Comparison of ENCODE assay signal across 14 cellular contexts in the genomic region with DNA sequence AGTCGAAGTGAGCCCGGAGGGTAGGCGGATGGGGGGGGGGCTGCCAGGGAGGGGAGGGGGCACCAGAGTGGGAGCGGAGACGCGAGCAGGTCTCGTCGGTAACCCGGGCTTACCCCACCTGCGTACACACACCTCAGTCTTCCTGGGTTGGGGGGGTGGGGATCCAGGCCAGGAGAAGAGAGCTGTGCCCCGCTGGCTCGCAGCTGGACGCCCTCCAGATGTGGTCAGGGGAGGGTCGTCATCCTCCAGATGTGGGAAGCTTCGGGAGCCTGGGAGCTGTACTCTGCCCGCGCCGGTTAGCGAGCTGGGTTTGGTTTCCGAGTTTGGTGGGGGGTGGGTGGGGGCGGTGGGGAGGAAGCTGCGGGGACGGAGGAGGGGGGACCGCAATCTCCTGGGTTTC. TPM values are rescaled to one million over a fixed set of nuclear protein-coding genes. Genes with fewer than 3 reads are reported as not detected.
DNase-seq lines count a peak whose midpoint lies in the region; ATAC-seq and TF ChIP-seq lines count a peak whose summit lies in the region.
"Had no signal": no experiment of that assay in that cellular context is flagged by ENCODE, and none has a peak within 500 bp of the region (broad histone marks: within the 10 kb centered on the region; RNA-seq: fewer than 3 reads in every experiment).

No MANE protein-coding gene starts in this region.

- peaks cover 35 to 50% of the 10 kb centered on the region in 2 donors for H3K27me3 Mint-ChIP-seq in CD4-positive, alpha-beta memory T cell
- H3K27me3 Mint-ChIP-seq in endodermal cell (ENCODE audit: insufficient read depth) (peaks cover 94% of the 10 kb centered on the region), nephron progenitor cell (ENCODE audit: low read depth, poor library complexity) (peaks cover 92% of the 10 kb centered on the region)
- H3K27me3 Mint-ChIP-seq in activated CD8-positive, alpha-beta T cell treated with anti-CD3 and anti-CD28 coated beads for 36 hours: peaks cover 64% of the 10 kb centered on the region

- 0% methylated on average over 2 of the region's 24 CpGs; no CpG with 5 or more reads in 1 of the 2 experiments for WGBS in endodermal cell (ENCODE audit: insufficient coverage in 1 of 2, insufficient read length in 1 of 2), 2 experiments

- no peaks in the 10 kb centered on the region for H3K36me3 ChIP-seq in CD4-positive, alpha-beta memory T cell (ENCODE audit: insufficient read depth, low read length)
- H3K36me3 ChIP-seq in HUES6 (ENCODE audit: control insufficient read depth, insufficient read depth, low read length) (no peaks in the 10 kb centered on the region), endodermal cell (ENCODE audit: control insufficient read depth, insufficient read depth, low read length) (no peaks in the 10 kb centered on the region)

- CTCF ChIA-PET in CD4-positive, alpha-beta memory T cell (lab: Charles Lee; ENCODE audit: partially characterized antibody): interaction anchor here (1.0 kb wide), 1 partner anchor 20 kb away, joined by 3 read pairs; no protein-coding TSS in a partner anchor
- CTCF ChIA-PET in activated CD8-positive, alpha-beta T cell treated with anti-CD3 and anti-CD28 coated beads for 36 hours (lab: Charles Lee): interaction anchor here (1.2 to 2.6 kb wide), 5 partner anchors 11 to 69 kb away, joined by 4 to 11 read pairs (median 5); no protein-coding TSS in a partner anchor

- peak in 2 of 5 donors; percentile 15 to 20 for DNase-seq in CD4-positive, alpha-beta memory T cell
- DNase-seq in endodermal cell (no peak), nephron progenitor cell (no peak)
- DNase-seq in activated CD8-positive, alpha-beta memory T cell treated with anti-CD3 and anti-CD28 coated beads, Interleukin-2, amount 50 U/mL, for 48 hours: no peak
- DNase-seq in activated CD8-positive, alpha-beta T cell treated with anti-CD3 and anti-CD28 coated beads for 36 hours: no peak
- no peak for DNase-seq in stimulated activated CD8-positive, alpha-beta memory T cell treated with anti-CD3 and anti-CD28 coated beads, Interleukin-4, amount 100 ng/mL, for 48 hours
- DNase-seq: NCI-H510A treated with DMSO at 0.1 percent for 48 hours, testis had no signal

- POLR2A ChIA-PET in CD4-positive, alpha-beta memory T cell (lab: Charles Lee; ENCODE audit: partially characterized antibody): interaction anchor here (1.3 to 2.6 kb wide), 2 partner anchors 12 to 164 kb away, joined by 4 to 11 read pairs; partner anchors contain the start of gene LRRC59
- POLR2A ChIA-PET in activated CD8-positive, alpha-beta T cell treated with anti-CD3 and anti-CD28 coated beads for 36 hours (lab: Charles Lee): interaction anchor here (0.5 kb wide), 1 partner anchor 41 kb away, joined by 3 read pairs; no protein-coding TSS in a partner anchor

- H3K9me3 ChIP-seq in CD4-positive, alpha-beta memory T cell (ENCODE audit: control insufficient read depth in 1 of 2, low read length in 2 of 2): no peaks in the 10 kb centered on the region
- H3K9me3 ChIP-seq in HUES6 (ENCODE audit: control insufficient read depth, insufficient read depth, low read depth, low read length) (no peaks in the 10 kb centered on the region), endodermal cell (ENCODE audit: control insufficient read depth, low read length) (no peaks in the 10 kb centered on the region)
- H3K9me3 ChIP-seq: testis had no signal

- peaks cover 44% of the 10 kb centered on the region for H3K4me1 ChIP-seq in CD4-positive, alpha-beta memory T cell (ENCODE audit: insufficient read depth, low read length)
- H3K4me1 ChIP-seq in HUES6 (ENCODE audit: control insufficient read depth, insufficient read depth, low read length) (peaks cover 43% of the 10 kb centered on the region), endodermal cell (ENCODE audit: control insufficient read depth, insufficient read depth, low read length) (peaks cover 4% of the 10 kb centered on the region)

- peaks cover 14 to 57% (median 28%) of the 10 kb centered on the region in 4 donors for H3K4me1 Mint-ChIP-seq in CD4-positive, alpha-beta memory T cell
- H3K4me1 Mint-ChIP-seq in endodermal cell: peaks cover 15% of the 10 kb centered on the region
- H3K4me1 Mint-ChIP-seq in nephron progenitor cell: peaks cover 74% of the 10 kb centered on the region
- peaks cover 19% of the 10 kb centered on the region for H3K4me1 Mint-ChIP-seq in activated CD8-positive, alpha-beta T cell treated with anti-CD3 and anti-CD28 coated beads for 36 hours (ENCODE audit: low read depth)

- TF ChIP-seq CTCF in endodermal cell (conservative IDR thresholded peaks at IDR 0.05): no peak
- TF ChIP-seq CTCF in nephron progenitor cell (IDR thresholded peaks at IDR 0.05): no peak
- no peak for TF ChIP-seq CTCF in activated CD8-positive, alpha-beta T cell treated with anti-CD3 and anti-CD28 coated beads for 36 hours (IDR thresholded peaks at IDR 0.05)

- intact Hi-C loops in CD4-positive, alpha-beta memory T cell (cut with micrococcal nuclease): loop anchor here (2.0 kb wide), 1 partner anchor 15 kb away; the partner anchor contains the start of gene SPATA20
- intact Hi-C loops in activated CD8-positive, alpha-beta T cell treated with anti-CD3 and anti-CD28 coated beads for 36 hours (cut with micrococcal nuclease): no loop called here

- no peak for ATAC-seq in activated CD8-positive, alpha-beta T cell treated with anti-CD3 and anti-CD28 coated beads for 36 hours
- no peak for ATAC-seq in GM19455 (IDR thresholded peaks at IDR 0.05; ENCODE audit: unreplicated experiment)

- peaks cover 33% of the 10 kb centered on the region for H3K27me3 ChIP-seq in CD4-positive, alpha-beta memory T cell (ENCODE audit: insufficient read depth, low read length)
- H3K27me3 ChIP-seq in HUES6 (ENCODE audit: control insufficient read depth, insufficient read depth, low read length): peaks cover 89% of the 10 kb centered on the region
- peaks cover 96% of the 10 kb centered on the region for H3K27me3 ChIP-seq in endodermal cell (ENCODE audit: control insufficient read depth, insufficient read depth, low read length, poor library complexity, severe bottlenecking)
- H3K27me3 ChIP-seq: testis had no signal

- H3K4me3 Mint-ChIP-seq in CD4-positive, alpha-beta memory T cell: peak overlapping the region in 6 of 8 donors; percentile 25 to 85 (median 71)
- peak overlapping the region; percentile 35 for H3K4me3 Mint-ChIP-seq in endodermal cell
- H3K4me3 Mint-ChIP-seq in nephron progenitor cell: peak overlapping the region; percentile 71
- no peak overlapping the region for H3K4me3 Mint-ChIP-seq in activated CD8-positive, alpha-beta T cell treated with anti-CD3 and anti-CD28 coated beads for 36 hours

- H3K27ac Mint-ChIP-seq in CD4-positive, alpha-beta memory T cell: peak overlapping the region in 1 of 7 donors; percentile 70
- no peak overlapping the region for H3K27ac Mint-ChIP-seq in endodermal cell
- H3K27ac Mint-ChIP-seq in nephron progenitor cell: no peak overlapping the region
- H3K27ac Mint-ChIP-seq in activated CD8-positive, alpha-beta T cell treated with anti-CD3 and anti-CD28 coated beads for 36 hours: no peak overlapping the region
- H3K27ac Mint-ChIP-seq: memory B cell had no signal

- H3K27ac ChIP-seq in CD4-positive, alpha-beta memory T cell (ENCODE audit: low read depth, low read length): no peak overlapping the region
- H3K27ac ChIP-seq in HUES6 (ENCODE audit: low read depth, low read length) (no peak overlapping the region), endodermal cell (ENCODE audit: low read depth, low read length) (no peak overlapping the region)
- H3K27ac ChIP-seq: C4-2B, HL-60, testis had no signal

- no peak overlapping the region for H3K4me3 ChIP-seq in CD4-positive, alpha-beta memory T cell (ENCODE audit: low read length in 2 of 2)
- H3K4me3 ChIP-seq in HUES6 (ENCODE audit: low read depth, low read length): peak overlapping the region; percentile 55
- H3K4me3 ChIP-seq in endodermal cell (ENCODE audit: low read length): no peak overlapping the region

- no peak overlapping the region for H3K9ac ChIP-seq in HUES6 (ENCODE audit: low read length)
- H3K9ac ChIP-seq in endodermal cell (ENCODE audit: extremely low read depth, low read length, poor library complexity, severe bottlenecking): no peak overlapping the region

- H3K9me3 Mint-ChIP-seq in CD4-positive, alpha-beta memory T cell: no peaks in the 10 kb centered on the region
- H3K9me3 Mint-ChIP-seq in endodermal cell (no peaks in the 10 kb centered on the region), nephron progenitor cell (no peaks in the 10 kb centered on the region)
- no peaks in the 10 kb centered on the region for H3K9me3 Mint-ChIP-seq in activated CD8-positive, alpha-beta T cell treated with anti-CD3 and anti-CD28 coated beads for 36 hours
- H3K9me3 Mint-ChIP-seq: memory B cell had no signal

- H3K36me3 Mint-ChIP-seq in CD4-positive, alpha-beta memory T cell: no peaks in the 10 kb centered on the region
- H3K36me3 Mint-ChIP-seq in endodermal cell (ENCODE audit: low read depth) (no peaks in the 10 kb centered on the region), nephron progenitor cell (ENCODE audit: low read depth) (no peaks in the 10 kb centered on the region)
- no peaks in the 10 kb centered on the region for H3K36me3 Mint-ChIP-seq in activated CD8-positive, alpha-beta T cell treated with anti-CD3 and anti-CD28 coated beads for 36 hours (ENCODE audit: low read depth)
- H3K36me3 Mint-ChIP-seq: memory B cell had no signal

RNA-seq across cellular contexts. Expression of gene CACNA1G, which starts 1.3 kb away (rescaled TPM):
- not detected for total RNA-seq in CD4-positive, alpha-beta memory T cell
- not detected for polyA plus RNA-seq in CD4-positive, alpha-beta memory T cell
- total RNA-seq in endodermal cell: 1 to 10 TPM in 1 of 2 donors, under 1 TPM in 1; 0.84 to 1.1 TPM
- 7.5 TPM for polyA plus RNA-seq in endodermal cell (2013, experiment 1 of 2)
- 6.6 TPM for polyA plus RNA-seq in endodermal cell (2013, experiment 2 of 2)
- total RNA-seq in activated CD8-positive, alpha-beta T cell treated with anti-CD3 and anti-CD28 coated beads for 36 hours: under 1 TPM in 1 of 2 experiments, not detected in 1; 0.13 TPM

RNA-seq across cellular contexts. Expression of gene SPATA20, which starts 14.8 kb away (rescaled TPM):
- total RNA-seq in CD4-positive, alpha-beta memory T cell: 10 to 100 TPM; 13.3 to 14.1 TPM
- polyA plus RNA-seq in CD4-positive, alpha-beta memory T cell: 1 to 10 TPM; 5.4 to 7.3 TPM
- total RNA-seq in endodermal cell: 10 to 100 TPM; 40.4 to 40.5 TPM
- 22.2 TPM for polyA plus RNA-seq in endodermal cell (2013, experiment 1 of 2)
- 21.2 TPM for polyA plus RNA-seq in endodermal cell (2013, experiment 2 of 2)
- 10 to 100 TPM; 29.0 to 36.2 TPM for total RNA-seq in activated CD8-positive, alpha-beta T cell treated with anti-CD3 and anti-CD28 coated beads for 36 hours

RNA-seq across cellular contexts. Expression of gene EPN3, which starts 29.3 kb away (rescaled TPM):
- not detected for total RNA-seq in CD4-positive, alpha-beta memory T cell
- not detected for polyA plus RNA-seq in CD4-positive, alpha-beta memory T cell
- under 1 TPM in 1 of 2 donors, not detected in 1; 0.66 TPM for total RNA-seq in endodermal cell
- 0.21 TPM for polyA plus RNA-seq in endodermal cell (2013, experiment 1 of 2)
- polyA plus RNA-seq in endodermal cell (2013, experiment 2 of 2): not detected
- not detected for total RNA-seq in activated CD8-positive, alpha-beta T cell treated with anti-CD3 and anti-CD28 coated beads for 36 hours
- total RNA-seq: osteocyte had no signal

RNA-seq across cellular contexts. Expression of gene MYCBPAP, which starts 53.6 kb away (rescaled TPM):
- 1 to 10 TPM; 5.3 to 6.8 TPM for total RNA-seq in CD4-positive, alpha-beta memory T cell
- polyA plus RNA-seq in CD4-positive, alpha-beta memory T cell: under 1 TPM in 1 of 2 donors, not detected in 1; 0.24 TPM
- total RNA-seq in endodermal cell: 1 to 10 TPM; 3.5 to 7.1 TPM
- polyA plus RNA-seq in endodermal cell (2013, experiment 1 of 2): 2.6 TPM
- 1.6 TPM for polyA plus RNA-seq in endodermal cell (2013, experiment 2 of 2)
- total RNA-seq in activated CD8-positive, alpha-beta T cell treated with anti-CD3 and anti-CD28 coated beads for 36 hours: 1 to 10 TPM; 6.7 to 6.9 TPM
